In the genomic region with DNA sequence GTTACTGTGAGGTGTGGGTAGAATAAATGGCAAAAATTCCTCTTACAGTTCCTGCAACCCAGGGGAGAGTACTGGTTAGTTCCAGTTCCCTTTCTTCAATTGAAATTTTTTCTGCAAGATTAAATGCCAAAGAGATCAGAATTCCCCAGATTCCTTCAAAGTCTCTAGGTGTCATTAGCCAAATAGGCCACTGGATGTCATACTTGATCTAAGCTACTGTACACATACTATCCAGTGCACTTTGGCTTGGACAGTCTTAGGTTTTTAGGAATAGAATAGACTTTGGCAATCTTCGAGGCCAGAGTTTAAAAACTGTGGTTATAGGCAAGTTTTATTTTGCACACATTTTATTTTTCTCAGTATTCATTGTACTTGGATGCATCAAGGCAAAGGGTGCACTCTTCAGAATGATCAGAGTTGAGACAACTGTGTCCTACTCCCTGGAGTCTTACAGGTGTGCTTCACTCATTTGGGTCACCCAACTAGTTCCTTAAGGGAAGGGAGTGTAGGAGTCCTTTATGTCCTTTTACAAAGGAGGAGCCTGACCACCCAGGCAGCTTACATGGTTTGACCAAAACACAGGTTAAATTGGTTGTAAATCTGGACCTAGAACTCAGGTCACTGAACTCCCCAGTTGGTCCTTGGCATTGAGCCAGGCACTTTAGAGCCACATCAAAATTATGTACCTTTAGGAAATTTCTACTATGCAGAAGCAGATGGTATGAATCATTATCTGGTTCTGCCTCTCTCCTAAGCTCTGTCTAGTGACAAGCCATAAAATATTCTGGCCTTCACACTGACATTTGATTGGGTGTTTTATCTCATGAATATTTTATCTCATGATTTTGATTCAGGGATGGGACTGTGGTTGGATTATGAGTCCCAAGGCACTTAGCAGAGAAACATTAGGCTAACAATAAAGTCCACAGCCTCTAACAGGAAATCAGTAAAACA, we compare ENCODE assay signal across 9 cellular contexts. TPM values are rescaled to one million over a fixed set of nuclear protein-coding genes. Genes with fewer than 3 reads are reported as not detected.
DNase-seq lines count a peak whose midpoint lies in the region; ATAC-seq and TF ChIP-seq lines count a peak whose summit lies in the region.
"Had no signal": no experiment of that assay in that cellular context is flagged by ENCODE, and none has a peak within 500 bp of the region (broad histone marks: within the 10 kb centered on the region; RNA-seq: fewer than 3 reads in every experiment).

No MANE protein-coding gene starts in this region.

- H3K27ac Mint-ChIP-seq in osteocyte (ENCODE audit: unreplicated experiment): no peak overlapping the region

- H3K4me3 Mint-ChIP-seq in osteocyte (ENCODE audit: unreplicated experiment): no peak overlapping the region

- no peak for ATAC-seq in HG02938 (IDR thresholded peaks at IDR 0.05; ENCODE audit: unreplicated experiment)
- ATAC-seq in GM18498 (IDR thresholded peaks at IDR 0.05; ENCODE audit: unreplicated experiment): no peak

- H3K27me3 Mint-ChIP-seq in osteocyte (ENCODE audit: unreplicated experiment): peaks cover 40% of the 10 kb centered on the region

- no peaks in the 10 kb centered on the region for H3K4me1 ChIP-seq in stomach

- H3K27ac ChIP-seq in coronary artery (no peak overlapping the region), stomach (no peak overlapping the region)

- DNase-seq in GM10266 (ENCODE audit: extremely low spot score) (peak; percentile 14), coronary artery (ENCODE audit: low spot score) (no peak), osteocyte (ENCODE audit: extremely low spot score, unreplicated experiment) (no peak), stomach (no peak)
- DNase-seq in activated naive CD4-positive, alpha-beta T cell treated with anti-CD3 and anti-CD28 coated beads, Interleukin-2, amount 50 U/mL, for 16 hours: no peak
- DNase-seq: NCI-H1105 treated with DMSO at 0.1 percent for 48 hours had no signal

- H3K4me3 ChIP-seq in coronary artery (no peak overlapping the region), stomach (no peak overlapping the region)

- peak; percentile 37 for TF ChIP-seq CTCF in GM10266 (IDR thresholded peaks at IDR 0.05; ENCODE audit: control insufficient read depth, insufficient read depth, low read depth, missing control alignments)
- peak; percentile 74 for TF ChIP-seq CTCF in LNCAP (IDR thresholded peaks at IDR 0.05)
- peak; percentile 16 for TF ChIP-seq CTCF in coronary artery (IDR thresholded peaks at IDR 0.05)
- TF ChIP-seq CTCF in osteocyte (IDR thresholded peaks at IDR 0.05): peak; percentile 42
- TF ChIP-seq CTCF in stomach (IDR thresholded peaks at IDR 0.05): peak in 2 of 7 experiments; percentile 10 to 30

- H3K36me3 ChIP-seq in stomach: no peaks in the 10 kb centered on the region

- intact Hi-C loops in stomach (cut with DNase I; ENCODE audit: low total_unique reads): no loop called here

- H3K36me3 Mint-ChIP-seq in osteocyte (ENCODE audit: unreplicated experiment): no peaks in the 10 kb centered on the region

- WGBS in stomach, 5 donors: 35 to 48% (median 38%) methylated on average over 1 of the region's 1 CpG

- no peak for TF ChIP-seq POLR2A in stomach (IDR thresholded peaks at IDR 0.05)

- H3K9me3 ChIP-seq in stomach: no peaks in the 10 kb centered on the region

- H3K27me3 ChIP-seq in stomach: no peaks in the 10 kb centered on the region

- no peaks in the 10 kb centered on the region for H3K9me3 Mint-ChIP-seq in osteocyte (ENCODE audit: unreplicated experiment)

- TF ChIP-seq EP300 in stomach (IDR thresholded peaks at IDR 0.05): no peak

- H3K4me1 Mint-ChIP-seq in osteocyte (ENCODE audit: unreplicated experiment): no peaks in the 10 kb centered on the region

RNA-seq across cellular contexts. Expression of a gene that starts 49.5 kb away (rescaled TPM):
- 3.0 and 3.8 TPM in 2 replicates for total RNA-seq in osteocyte
- 1 to 10 TPM in 2 of 5 donors, under 1 TPM in 1, not detected in 2; 0.29 to 8.1 (median 5.1) TPM for total RNA-seq in stomach
- polyA plus RNA-seq in stomach: 1 to 10 TPM; 2.4 to 3.0 (median 2.7) TPM
